ENCODE assay signal across 9 cellular contexts in the genomic region with DNA sequence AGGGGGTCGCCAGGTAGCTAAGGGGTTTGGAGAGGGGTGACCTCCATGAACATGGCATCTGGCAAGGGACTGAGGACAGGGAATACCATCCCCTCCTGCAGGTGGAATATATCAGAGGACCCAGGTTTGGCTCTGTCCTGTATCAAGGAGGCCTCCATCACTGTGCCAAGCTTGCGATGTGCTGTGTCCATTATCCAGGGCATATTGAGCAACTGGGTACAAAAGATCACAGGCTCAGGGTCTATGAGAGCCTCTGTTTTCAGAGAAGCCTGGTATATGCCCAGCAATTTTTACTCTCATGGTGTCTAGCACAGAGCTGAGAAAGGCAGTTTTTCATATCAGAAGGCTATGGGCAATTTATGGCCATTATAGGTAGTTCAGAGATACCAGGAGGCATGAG. TPM values are rescaled to one million over a fixed set of nuclear protein-coding genes. Genes with fewer than 3 reads are reported as not detected.
"Had no signal": no experiment of that assay in that cellular context is flagged by ENCODE, and none has a peak within 500 bp of the region (broad histone marks: within the 10 kb centered on the region; RNA-seq: fewer than 3 reads in every experiment).

No MANE protein-coding gene starts in this region.

- DNase-seq: H9, HCEC 1CT, KBM-7 had no signal

- H3K4me3 ChIP-seq: GM23338 had no signal

- H3K4me2 ChIP-seq: GM23338 had no signal

- H2AFZ ChIP-seq: GM23338 had no signal

- FAIRE-seq: H1, H54, HTR-8/SVneo had no signal

- ATAC-seq: GM23338 had no signal

RNA-seq across cellular contexts. Expression of a gene that starts 16.6 kb away (rescaled TPM):
- total RNA-seq: H9, HT-29 had no signal
- polyA plus RNA-seq: IgD-negative memory B cell had no signal

RNA-seq across cellular contexts. Expression of a gene that starts 17.7 kb away (rescaled TPM):
- total RNA-seq: HT-29 had no signal

RNA-seq across cellular contexts. Expression of a gene that starts 36.9 kb away (rescaled TPM):
- total RNA-seq: HT-29 had no signal
- polyA plus RNA-seq: IgD-negative memory B cell had no signal
